Comparison of ENCODE assay signal across 2 cellular contexts in genomic region chr7:73623798-73624668, GRCh38.
TF ChIP-seq lines count a peak whose summit lies in the region.

A gene with protein sequence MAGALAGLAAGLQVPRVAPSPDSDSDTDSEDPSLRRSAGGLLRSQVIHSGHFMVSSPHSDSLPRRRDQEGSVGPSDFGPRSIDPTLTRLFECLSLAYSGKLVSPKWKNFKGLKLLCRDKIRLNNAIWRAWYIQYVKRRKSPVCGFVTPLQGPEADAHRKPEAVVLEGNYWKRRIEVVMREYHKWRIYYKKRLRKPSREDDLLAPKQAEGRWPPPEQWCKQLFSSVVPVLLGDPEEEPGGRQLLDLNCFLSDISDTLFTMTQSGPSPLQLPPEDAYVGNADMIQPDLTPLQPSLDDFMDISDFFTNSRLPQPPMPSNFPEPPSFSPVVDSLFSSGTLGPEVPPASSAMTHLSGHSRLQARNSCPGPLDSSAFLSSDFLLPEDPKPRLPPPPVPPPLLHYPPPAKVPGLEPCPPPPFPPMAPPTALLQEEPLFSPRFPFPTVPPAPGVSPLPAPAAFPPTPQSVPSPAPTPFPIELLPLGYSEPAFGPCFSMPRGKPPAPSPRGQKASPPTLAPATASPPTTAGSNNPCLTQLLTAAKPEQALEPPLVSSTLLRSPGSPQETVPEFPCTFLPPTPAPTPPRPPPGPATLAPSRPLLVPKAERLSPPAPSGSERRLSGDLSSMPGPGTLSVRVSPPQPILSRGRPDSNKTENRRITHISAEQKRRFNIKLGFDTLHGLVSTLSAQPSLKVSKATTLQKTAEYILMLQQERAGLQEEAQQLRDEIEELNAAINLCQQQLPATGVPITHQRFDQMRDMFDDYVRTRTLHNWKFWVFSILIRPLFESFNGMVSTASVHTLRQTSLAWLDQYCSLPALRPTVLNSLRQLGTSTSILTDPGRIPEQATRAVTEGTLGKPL (minus strand): TSS chr7:73624522. CDS start chr7:73624492, 30 bp downstream.

TF ChIP-seq in IMR-90, 13 proteins besides CTCF, POLR2A, EP300 and RAD21 (continued from another document):
- TF ChIP-seq SMC3 (IDR thresholded peaks at IDR 0.05; ENCODE audit: low read depth, low read length) (no peak), MXI1 (IDR thresholded peaks at IDR 0.05; ENCODE audit: borderline replicate concordance, low read depth, low read length) (no peak)

TF ChIP-seq in SK-N-SH treated with all-trans-retinoic acid at 6 μM for 48 hours, 23 proteins besides CTCF, POLR2A, EP300 and RAD21 (continued from another document):
- TF ChIP-seq, protein P1, sequence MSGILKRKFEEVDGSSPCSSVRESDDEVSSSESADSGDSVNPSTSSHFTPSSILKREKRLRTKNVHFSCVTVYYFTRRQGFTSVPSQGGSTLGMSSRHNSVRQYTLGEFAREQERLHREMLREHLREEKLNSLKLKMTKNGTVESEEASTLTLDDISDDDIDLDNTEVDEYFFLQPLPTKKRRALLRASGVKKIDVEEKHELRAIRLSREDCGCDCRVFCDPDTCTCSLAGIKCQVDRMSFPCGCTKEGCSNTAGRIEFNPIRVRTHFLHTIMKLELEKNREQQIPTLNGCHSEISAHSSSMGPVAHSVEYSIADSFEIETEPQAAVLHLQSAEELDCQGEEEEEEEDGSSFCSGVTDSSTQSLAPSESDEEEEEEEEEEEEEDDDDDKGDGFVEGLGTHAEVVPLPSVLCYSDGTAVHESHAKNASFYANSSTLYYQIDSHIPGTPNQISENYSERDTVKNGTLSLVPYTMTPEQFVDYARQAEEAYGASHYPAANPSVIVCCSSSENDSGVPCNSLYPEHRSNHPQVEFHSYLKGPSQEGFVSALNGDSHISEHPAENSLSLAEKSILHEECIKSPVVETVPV (CRISPR knock-in tag; IDR thresholded peaks at IDR 0.05): no peak
- TF ChIP-seq ZFP3 (CRISPR knock-in tag; IDR thresholded peaks at IDR 0.05) (0 out of 2 replicates have a peak, but pooled peaks have one; percentile 20), RARB (CRISPR knock-in tag; IDR thresholded peaks at IDR 0.05) (no peak), ZFP30 (CRISPR knock-in tag; IDR thresholded peaks at IDR 0.05) (no peak), TOX (CRISPR knock-in tag; IDR thresholded peaks at IDR 0.05; ENCODE audit: borderline replicate concordance) (no peak), CREB5 (CRISPR knock-in tag; IDR thresholded peaks at IDR 0.05; ENCODE audit: low read depth) (no peak), TCF4 (CRISPR knock-in tag; IDR thresholded peaks at IDR 0.05; ENCODE audit: borderline replicate concordance) (no peak), ZNF70 (CRISPR knock-in tag; IDR thresholded peaks at IDR 0.05) (no peak)
- TF ChIP-seq, protein P2, sequence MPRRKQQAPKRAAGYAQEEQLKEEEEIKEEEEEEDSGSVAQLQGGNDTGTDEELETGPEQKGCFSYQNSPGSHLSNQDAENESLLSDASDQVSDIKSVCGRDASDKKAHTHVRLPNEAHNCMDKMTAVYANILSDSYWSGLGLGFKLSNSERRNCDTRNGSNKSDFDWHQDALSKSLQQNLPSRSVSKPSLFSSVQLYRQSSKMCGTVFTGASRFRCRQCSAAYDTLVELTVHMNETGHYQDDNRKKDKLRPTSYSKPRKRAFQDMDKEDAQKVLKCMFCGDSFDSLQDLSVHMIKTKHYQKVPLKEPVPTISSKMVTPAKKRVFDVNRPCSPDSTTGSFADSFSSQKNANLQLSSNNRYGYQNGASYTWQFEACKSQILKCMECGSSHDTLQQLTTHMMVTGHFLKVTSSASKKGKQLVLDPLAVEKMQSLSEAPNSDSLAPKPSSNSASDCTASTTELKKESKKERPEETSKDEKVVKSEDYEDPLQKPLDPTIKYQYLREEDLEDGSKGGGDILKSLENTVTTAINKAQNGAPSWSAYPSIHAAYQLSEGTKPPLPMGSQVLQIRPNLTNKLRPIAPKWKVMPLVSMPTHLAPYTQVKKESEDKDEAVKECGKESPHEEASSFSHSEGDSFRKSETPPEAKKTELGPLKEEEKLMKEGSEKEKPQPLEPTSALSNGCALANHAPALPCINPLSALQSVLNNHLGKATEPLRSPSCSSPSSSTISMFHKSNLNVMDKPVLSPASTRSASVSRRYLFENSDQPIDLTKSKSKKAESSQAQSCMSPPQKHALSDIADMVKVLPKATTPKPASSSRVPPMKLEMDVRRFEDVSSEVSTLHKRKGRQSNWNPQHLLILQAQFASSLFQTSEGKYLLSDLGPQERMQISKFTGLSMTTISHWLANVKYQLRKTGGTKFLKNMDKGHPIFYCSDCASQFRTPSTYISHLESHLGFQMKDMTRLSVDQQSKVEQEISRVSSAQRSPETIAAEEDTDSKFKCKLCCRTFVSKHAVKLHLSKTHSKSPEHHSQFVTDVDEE (CRISPR knock-in tag; IDR thresholded peaks at IDR 0.05): peak; percentile 22; the same call in 1 of the 2 replicates
